Comparison of ENCODE assay signal across 13 cellular contexts in genomic region chr13:99995503-99996176, GRCh38. TPM values are rescaled to one million over a fixed set of nuclear protein-coding genes. Genes with fewer than 3 reads are reported as not detected.
A peak's percentile ranks its signal among the peaks of the same experiment; 100 is the strongest.
DNase-seq lines count a peak whose midpoint lies in the region; TF ChIP-seq lines count a peak whose summit lies in the region.
"Had no signal": no experiment of that assay in that cellular context is flagged by ENCODE, and none has a peak within 500 bp of the region (broad histone marks: within the 10 kb centered on the region; RNA-seq: fewer than 3 reads in every experiment).

No MANE protein-coding gene starts in this region.

- H3K27me3 ChIP-seq in osteoblast (ENCODE audit: insufficient read depth, low read length) = peaks cover 90% of the 10 kb centered on the region

- no peak overlapping the region for H2AFZ ChIP-seq in osteoblast (ENCODE audit: low read length)

- no peak overlapping the region for H3K4me2 ChIP-seq in osteoblast (ENCODE audit: insufficient read depth, low read length)

- H3K36me3 ChIP-seq in osteoblast (ENCODE audit: insufficient read depth, low read length) = no peaks in the 10 kb centered on the region
- H3K36me3 ChIP-seq: adrenal gland, stomach had no signal

- no peak overlapping the region for H3K27ac ChIP-seq in osteoblast (ENCODE audit: low read depth, low read length)
- H3K27ac ChIP-seq: adrenal gland, stomach had no signal

- H3K4me3 ChIP-seq in osteoblast (ENCODE audit: insufficient read depth, low read length) = no peak overlapping the region
- H3K4me3 ChIP-seq: adrenal gland, stomach had no signal

- DNase-seq in NCI-H82 (lab: John Stamatoyannopoulos, UW) = peak; percentile 52
- no peak for DNase-seq in NCI-H82 treated with DMSO at 0.1 percent for 48 hours (lab: John Stamatoyannopoulos, UW; ENCODE audit: unreplicated experiment)
- DNase-seq in NCI-H1092 (lab: John Stamatoyannopoulos, UW) = peak; percentile 29
- peak; percentile 45 for DNase-seq in cerebellum (ENCODE audit: low spot score)
- DNase-seq in osteoblast (ENCODE audit: insufficient read length, low spot score, missing footprints) = peak; percentile 61
- DNase-seq in HPDE6-E6E7 (ENCODE audit: extremely low spot score) = no peak
- no peak for DNase-seq in RPMI8226
- DNase-seq in GDM1 (lab: John Stamatoyannopoulos, UW) = no peak
- DNase-seq: activated CD4-positive, alpha-beta T cell treated with anti-CD3 and anti-CD28 coated beads for 48 hours; adrenal gland; AML-193; stomach had no signal

- no peak for TF ChIP-seq CTCF in osteoblast (IDR thresholded peaks at IDR 0.05; ENCODE audit: extremely low read depth, low read depth, low read length)

- H3K9me3 ChIP-seq in osteoblast (ENCODE audit: low read depth, low read length) = peaks cover 2% of the 10 kb centered on the region
- H3K9me3 ChIP-seq: adrenal gland had no signal

- no peaks in the 10 kb centered on the region for H3K4me1 ChIP-seq in osteoblast (ENCODE audit: insufficient read depth, low read length)
- H3K4me1 ChIP-seq: adrenal gland had no signal

- no peaks in the 10 kb centered on the region for H3K79me2 ChIP-seq in osteoblast (ENCODE audit: insufficient read depth, low read length)

- peaks cover 4% of the 10 kb centered on the region for H4K20me1 ChIP-seq in osteoblast (ENCODE audit: insufficient read depth, low read length)

RNA-seq across cellular contexts. Expression of gene ZIC2, which starts 14.1 kb away (rescaled TPM):
- total RNA-seq in cerebellum (79.8 TPM), osteoblast (not detected in 2 replicates)
- total RNA-seq: mononuclear cell, stomach had no signal

RNA-seq across cellular contexts. Expression of gene ZIC5, which starts 24.1 kb away (rescaled TPM):
- total RNA-seq in cerebellum = 33.5 TPM
- not detected in 2 replicates for total RNA-seq in osteoblast
- total RNA-seq: mononuclear cell, stomach had no signal

Comparison
In these comparisons a context has a peak if more than half of its experiments do, and no peak if none do; other contexts are left out.
1. DNase-seq: peak in NCI-H82 (single experiment), NCI-H1092 (single experiment), cerebellum (single experiment) and osteoblast (single experiment); none in NCI-H82 treated with DMSO at 0.1 percent for 48 hours (single experiment), HPDE6-E6E7 (single experiment), RPMI8226 (single experiment) and GDM1 (single experiment).
2. RNA of gene ZIC2, which starts 14.1 kb away (total RNA-seq): 79.8 TPM in cerebellum (single experiment); not detected in osteoblast; every median in the first group is over 10 times any median in the second.
3. RNA of gene ZIC5, which starts 24.1 kb away (total RNA-seq): 33.5 TPM in cerebellum (single experiment); not detected in osteoblast; every median in the first group is over 10 times any median in the second.